In the genomic region with DNA sequence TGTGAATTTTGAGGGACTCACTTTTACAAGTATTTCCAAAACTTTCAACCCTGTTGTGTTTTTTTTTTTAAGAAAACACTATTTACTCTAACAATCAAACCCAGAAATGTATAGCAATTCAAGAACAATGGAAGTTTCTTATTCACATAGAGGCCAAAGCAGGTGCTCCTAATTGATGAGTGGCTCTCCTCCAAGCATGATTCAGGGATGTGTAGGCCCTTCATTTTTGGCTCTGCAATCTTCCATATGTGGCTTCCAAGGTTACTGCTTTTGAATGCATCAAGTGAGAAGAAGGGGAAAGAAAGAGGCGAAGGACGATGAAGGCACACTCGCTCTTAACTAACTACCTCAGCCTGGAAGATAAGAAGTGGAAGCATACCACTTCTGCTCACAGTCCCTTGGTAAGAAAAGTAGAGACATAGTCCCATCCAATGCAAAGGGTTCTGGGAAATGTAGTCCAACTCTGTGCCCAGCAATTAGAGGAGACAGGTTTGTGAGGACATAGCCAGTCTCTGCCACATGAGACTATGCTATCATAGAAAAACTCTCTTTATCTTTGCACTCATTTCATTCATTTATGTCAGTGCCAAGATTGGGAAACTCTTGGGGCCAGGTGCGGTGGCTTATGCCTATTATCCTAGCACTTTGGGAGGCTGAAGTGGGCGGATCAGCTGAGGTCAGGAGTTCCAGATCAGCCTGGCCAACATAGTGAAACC, we compare ENCODE assay signal across 1 cellular context.
TF ChIP-seq lines count a peak whose summit lies in the region.

No MANE protein-coding gene starts in this region.

TF ChIP-seq in H1, 55 proteins besides CTCF, POLR2A, EP300 and RAD21:
- TF ChIP-seq TCF12 (IDR thresholded peaks at IDR 0.05; ENCODE audit: low read depth, low read length) (no peak), BCL11A (IDR thresholded peaks at IDR 0.05; ENCODE audit: low read depth in 2 of 2, low read length in 2 of 2) (no peak), SP1 (IDR thresholded peaks at IDR 0.05; ENCODE audit: low read depth, low read length) (no peak), BRCA1 (IDR thresholded peaks at IDR 0.05; ENCODE audit: low read depth, low read length) (no peak), CBX8 (IDR thresholded peaks at IDR 0.05; ENCODE audit: borderline replicate concordance, low read depth, low read length) (no peak), SIX5 (IDR thresholded peaks at IDR 0.05; ENCODE audit: low read depth, low read length) (peak; percentile 55)
